Comparison of ENCODE assay signal across 8 cellular contexts in genomic region chr5:72210913-72211670, GRCh38.
DNase-seq lines count a peak whose midpoint lies in the region; ATAC-seq and FAIRE-seq lines count a peak whose summit lies in the region.

No MANE protein-coding gene starts in this region.

- H3K4me1 ChIP-seq in aorta (ENCODE audit: control insufficient read depth in 1 of 2, insufficient read depth in 2 of 2, low read length in 2 of 2) = peaks cover 3 to 7% of the 10 kb centered on the region in 2 donors

- H3K9me3 Mint-ChIP-seq in activated CD4-positive, alpha-beta T cell treated with anti-CD3 and anti-CD28 coated beads for 36 hours (ENCODE audit: low read depth) = no peaks in the 10 kb centered on the region

- H3K9me3 ChIP-seq in aorta (ENCODE audit: control insufficient read depth, low read length) = no peaks in the 10 kb centered on the region

- H3K36me3 Mint-ChIP-seq in activated CD4-positive, alpha-beta T cell treated with anti-CD3 and anti-CD28 coated beads for 36 hours (ENCODE audit: low read depth) = peaks cover 3% of the 10 kb centered on the region

- peaks cover 0 to 3% of the 10 kb centered on the region in 2 donors for H3K36me3 ChIP-seq in aorta (ENCODE audit: control insufficient read depth in 1 of 2, insufficient read depth in 2 of 2, low read length in 1 of 2)

- H3K4me1 Mint-ChIP-seq in activated CD4-positive, alpha-beta T cell treated with anti-CD3 and anti-CD28 coated beads for 36 hours = peaks cover 16% of the 10 kb centered on the region

- no peak for FAIRE-seq in GM19239 (lab: Jason Lieb, UNC)

- no peaks in the 10 kb centered on the region for H3K27me3 ChIP-seq in aorta (ENCODE audit: control insufficient read depth in 1 of 2, insufficient read depth in 2 of 2, low read length in 1 of 2)

- peak overlapping the region; percentile 5 for H3K27ac Mint-ChIP-seq in activated CD4-positive, alpha-beta T cell treated with anti-CD3 and anti-CD28 coated beads for 36 hours

- intact Hi-C loops in activated CD4-positive, alpha-beta T cell treated with anti-CD3 and anti-CD28 coated beads for 36 hours (cut with DNase I, micrococcal nuclease) = no loop called here
- intact Hi-C loops in aorta (cut with DNase I) = loop anchor here in 1 of 2 donors (5.0 kb wide), 1 partner anchor 36 kb away; no protein-coding TSS in a partner anchor

- H3K4me3 ChIP-seq in aorta (ENCODE audit: low read length in 2 of 2) = no peak overlapping the region

- no peaks in the 10 kb centered on the region for H3K27me3 Mint-ChIP-seq in activated CD4-positive, alpha-beta T cell treated with anti-CD3 and anti-CD28 coated beads for 36 hours

- no peak overlapping the region for H3K4me3 Mint-ChIP-seq in activated CD4-positive, alpha-beta T cell treated with anti-CD3 and anti-CD28 coated beads for 36 hours

- WGBS in aorta, 2 donors = 11% methylated on average over 6 of the region's 6 CpGs

- DNase-seq in activated CD4-positive, alpha-beta T cell treated with anti-CD3 and anti-CD28 coated beads for 36 hours = no peak
- DNase-seq in activated CD4-positive, alpha-beta T cell treated with anti-CD3 and anti-CD28 coated beads for 48 hours = no peak
- DNase-seq in dermis microvascular lymphatic vessel endothelial cell (ENCODE audit: low read depth in 2 of 2) (peak; percentile 52 to 94), lung microvascular endothelial cell (ENCODE audit: low read depth in 2 of 2) (peak; percentile 75 to 88), aorta (peak; percentile 70 to 82), GM19239 (ENCODE audit: insufficient read length, low spot score) (no peak)
- DNase-seq in stimulated activated CD8-positive, alpha-beta memory T cell treated with anti-CD3 and anti-CD28 coated beads, Interleukin-4, amount 100 ng/mL, for 48 hours = no peak

- POLR2A ChIA-PET in activated CD4-positive, alpha-beta T cell treated with anti-CD3 and anti-CD28 coated beads for 36 hours (lab: Charles Lee) = no interaction called here

- ATAC-seq in activated CD4-positive, alpha-beta T cell treated with anti-CD3 and anti-CD28 coated beads for 36 hours = no peak
- peak; percentile 81 for ATAC-seq in aorta (ENCODE audit: low FRiP score)
- ATAC-seq in HG03280 (IDR thresholded peaks at IDR 0.05; ENCODE audit: unreplicated experiment) = no peak

- peak overlapping the region; percentile 14 to 97 for H3K27ac ChIP-seq in aorta (ENCODE audit: low read depth in 1 of 2, low read length in 2 of 2)

- CTCF ChIA-PET in activated CD4-positive, alpha-beta T cell treated with anti-CD3 and anti-CD28 coated beads for 36 hours (lab: Charles Lee) = no interaction called here

Comparison
In these comparisons a context has a peak if more than half of its experiments do, and no peak if none do; other contexts are left out.
1. DNase-seq: peak in dermis microvascular lymphatic vessel endothelial cell (2 of 2), lung microvascular endothelial cell (2 of 2) and aorta (2 of 2); none in activated CD4-positive, alpha-beta T cell treated with anti-CD3 and anti-CD28 coated beads for 36 hours (single experiment), activated CD4-positive, alpha-beta T cell treated with anti-CD3 and anti-CD28 coated beads for 48 hours (single experiment), GM19239 (single experiment) and stimulated activated CD8-positive, alpha-beta memory T cell treated with anti-CD3 and anti-CD28 coated beads, Interleukin-4, amount 100 ng/mL, for 48 hours (single experiment).